8 cellular contexts compared by ENCODE assay signal in the genomic region with DNA sequence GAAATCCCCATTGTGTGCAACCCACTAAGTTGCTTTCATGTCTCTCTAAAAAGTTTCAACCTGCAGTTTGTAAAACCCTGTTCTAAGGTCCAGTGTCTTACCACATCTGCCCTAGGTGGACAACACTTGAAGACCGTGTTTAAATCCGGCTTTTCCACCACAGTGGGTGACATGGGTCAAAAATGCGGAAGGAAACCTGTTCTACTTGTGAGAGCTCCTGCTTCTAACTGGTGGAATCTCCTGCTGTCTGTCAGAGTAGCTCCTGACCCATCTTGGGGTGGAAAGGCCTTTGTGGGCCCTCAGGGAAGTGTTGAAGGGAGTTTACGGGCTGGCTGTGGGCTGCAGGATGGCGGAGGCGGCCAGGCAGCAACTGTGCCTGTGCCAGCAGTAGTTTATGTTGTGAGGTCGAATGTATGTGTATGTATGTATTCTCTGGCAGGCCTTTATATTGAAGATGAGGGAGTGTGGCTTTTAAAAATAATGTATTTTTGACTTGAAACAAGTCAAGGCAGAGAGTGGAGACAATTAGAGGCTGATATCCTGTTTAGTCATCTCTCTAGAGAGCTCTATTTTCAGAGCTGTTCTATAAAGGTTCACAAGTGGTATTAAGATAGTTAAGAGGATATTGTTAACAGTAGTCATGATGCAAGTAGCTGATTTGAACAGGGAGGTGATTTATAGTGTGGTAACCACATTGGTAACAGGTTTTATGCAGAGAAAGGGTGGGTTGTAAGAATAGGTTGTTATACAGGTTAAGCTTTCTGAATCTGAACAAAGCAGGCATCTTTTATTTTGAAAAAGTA.
DNase-seq lines count a peak whose midpoint lies in the region; ATAC-seq and TF ChIP-seq lines count a peak whose summit lies in the region.

No MANE protein-coding gene starts in this region.

- peak; percentile 74 for ATAC-seq in HG02870 (IDR thresholded peaks at IDR 0.05; ENCODE audit: unreplicated experiment)

- in situ Hi-C loops in T47D (cut with HindIII; ENCODE audit: low pct_unique_long_range_greater_than_20kb, low sequenced_read_pairs), result no loop called here

- TF ChIP-seq CTCF in cardiac muscle cell (IDR thresholded peaks at IDR 0.05; ENCODE audit: low read depth, low read length), result no peak

- H3K4me1 ChIP-seq in cardiac muscle cell (ENCODE audit: low read depth), result peaks cover 44% of the 10 kb centered on the region

- DNase-seq in cardiac muscle cell (ENCODE audit: low read depth in 1 of 2, low spot score in 1 of 2) (peak in 1 of 2 donors; percentile 4), cardiac septum (ENCODE audit: low spot score) (no peak), NCI-H510A treated with DMSO at 0.1 percent for 48 hours (lab: John Stamatoyannopoulos, UW) (peak; percentile 80), T47D (ENCODE audit: low read depth in 1 of 2, low spot score in 1 of 2) (peak; percentile 52 to 96), putamen (ENCODE audit: low spot score) (peak; percentile 27), mesenteric fat pad (ENCODE audit: low spot score) (no peak), MV-4-11 (lab: John Stamatoyannopoulos, UW) (no peak)

- no peaks in the 10 kb centered on the region for H3K36me3 ChIP-seq in cardiac muscle cell

- no peaks in the 10 kb centered on the region for H3K9me3 ChIP-seq in cardiac muscle cell (ENCODE audit: low read depth)

- intact Hi-C loops in cardiac septum (cut with DNase I), result no loop called here

- no peaks in the 10 kb centered on the region for H3K27me3 ChIP-seq in cardiac muscle cell

- H3K27ac ChIP-seq in cardiac muscle cell, result peak overlapping the region; percentile 80

- H3K4me3 ChIP-seq in cardiac muscle cell, result no peak overlapping the region

Comparison
In these comparisons a context has a peak if more than half of its experiments do, and no peak if none do; other contexts are left out.
1. DNase-seq: peak in NCI-H510A treated with DMSO at 0.1 percent for 48 hours (single experiment), T47D (2 of 2) and putamen (single experiment); none in cardiac septum (single experiment), mesenteric fat pad (single experiment) and MV-4-11 (single experiment).